In genomic region chr7:135757719-135758411, GRCh38 we compare ENCODE assay signal across 1 cellular context.
TF ChIP-seq lines count a peak whose summit lies in the region.

No MANE protein-coding gene starts in this region.

TF ChIP-seq in K562, 482 proteins besides CTCF, POLR2A, EP300 and RAD21:
- no peak for TF ChIP-seq ZNF717 (CRISPR knock-in tag; IDR thresholded peaks at IDR 0.05)
- 0 out of 2 replicates have a peak, but pooled peaks have one; percentile 12 for TF ChIP-seq BCOR (IDR thresholded peaks at IDR 0.05)
